Comparison of ENCODE assay signal across 13 cellular contexts in the genomic region with DNA sequence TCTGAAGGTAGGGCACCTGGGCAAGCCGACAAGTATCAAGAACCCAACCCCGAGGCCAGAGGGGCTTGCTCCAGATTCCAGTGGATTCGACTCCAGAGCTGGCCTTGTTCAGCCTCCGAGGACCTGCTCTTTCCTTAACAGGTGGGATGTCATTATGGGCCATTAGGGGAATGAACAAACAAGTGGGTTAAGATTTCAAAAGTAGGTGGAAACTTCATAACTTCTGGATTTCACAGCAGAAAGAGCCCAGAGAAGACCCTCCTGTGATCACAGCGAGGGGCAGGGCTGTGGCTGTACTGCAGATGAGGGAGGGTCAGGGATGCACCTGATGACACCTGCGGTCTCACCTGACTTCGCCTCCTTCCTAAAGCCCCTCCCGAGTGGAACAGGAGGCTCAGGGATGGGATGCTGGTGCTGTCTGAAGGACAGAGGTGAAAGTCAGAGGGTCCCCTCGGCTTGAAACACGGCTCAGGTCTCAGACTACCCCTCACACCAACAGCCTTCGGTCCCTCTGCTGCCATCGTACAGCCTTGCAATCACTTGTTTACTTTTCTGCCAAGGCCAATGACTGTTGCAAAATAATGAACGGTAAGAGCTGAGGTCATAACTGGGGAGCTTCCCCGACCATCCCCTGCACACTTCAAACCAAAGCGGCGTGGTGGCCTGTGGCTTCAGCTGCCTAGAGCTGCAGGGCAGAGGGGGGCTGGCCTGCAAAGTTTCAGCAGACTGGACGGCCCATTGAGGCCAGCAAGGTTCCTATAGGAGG. TPM values are rescaled to one million over a fixed set of nuclear protein-coding genes. Genes with fewer than 3 reads are reported as not detected.
DNase-seq lines count a peak whose midpoint lies in the region; ATAC-seq, FAIRE-seq and TF ChIP-seq lines count a peak whose summit lies in the region.
"Had no signal": no experiment of that assay in that cellular context is flagged by ENCODE, and none has a peak within 500 bp of the region (broad histone marks: within the 10 kb centered on the region; RNA-seq: fewer than 3 reads in every experiment).

No MANE protein-coding gene starts in this region.

- WGBS in K562 (ENCODE audit: insufficient coverage, low coverage, missing lambda C conversion rate) = 89% methylated on average over 16 of the region's 17 CpGs

- no peak overlapping the region for H3K9ac ChIP-seq in K562 (ENCODE audit: insufficient read depth in 1 of 2, low read depth in 2 of 2, low read length in 2 of 2)

- peaks cover 72% of the 10 kb centered on the region; the same call in 2 of the 3 replicates for H3K36me3 ChIP-seq in K562 (ENCODE audit: control insufficient read depth, insufficient read depth, low read length)
- H3K36me3 ChIP-seq: transverse colon had no signal

- H3K4me1 ChIP-seq in K562 (replicated peaks in 1 of 2; ENCODE audit: control insufficient read depth in 2 of 2, insufficient read depth in 2 of 2, low read length in 2 of 2) = peaks cover 17 to 42% of the 10 kb centered on the region in 2 experiments; a peak in 4 of 5 replicates

- TF ChIP-seq CTCF in K562 (IDR thresholded peaks at IDR 0.05 in 2 of 3, conservative IDR thresholded peaks at IDR 0.05 in 1 of 3; ENCODE audit: insufficient read depth in 2 of 3, low read depth in 1 of 3, low read length in 3 of 3) = no peak

- no peak for FAIRE-seq in K562 (lab: Jason Lieb, UNC)

- no peak overlapping the region for H3K4me2 ChIP-seq in K562 (ENCODE audit: insufficient read depth, low read length)
- H3K4me2 ChIP-seq: GM23338 had no signal

- BruUV-seq in K562 (replicated peaks; lab: Mats Ljungman, UMichigan) = no TSS peak

- H3K27me3 ChIP-seq in K562 (ENCODE audit: control insufficient read depth in 2 of 2, insufficient read depth in 2 of 2, low read length in 2 of 2) = no peaks in the 10 kb centered on the region
- H3K27me3 ChIP-seq: transverse colon had no signal

- TF ChIP-seq POLR2A in K562 (conservative IDR thresholded peaks at IDR 0.05) = no peak

- H4K20me1 ChIP-seq in K562 (replicated peaks; ENCODE audit: control insufficient read depth, insufficient read depth, low read length) = peaks cover 13% of the 10 kb centered on the region

- POLR2A ChIA-PET in K562 (lab: Yijun Ruan, JAX) = interaction anchor here (1.0 to 1.7 kb wide), 5 partner anchors 10 to 38 kb away, joined by 3 to 5 read pairs (median 4); a partner anchor contains a TSS

- TF ChIP-seq RAD21 in K562 (CRISPR knock-in tag; conservative IDR thresholded peaks at IDR 0.05 in 1 of 2, IDR thresholded peaks at IDR 0.05 in 1 of 2) = no peak

- CTCF ChIA-PET in K562 (lab: Yijun Ruan, JAX; ENCODE audit: low intra/inter-chr PET ratio) = no interaction called here

- in situ Hi-C loops in K562 (cut with MboI) = loop anchor here (5.0 kb wide), 1 partner anchor 73 kb away; a partner anchor contains a TSS

- H3K79me2 ChIP-seq in K562 (ENCODE audit: control insufficient read depth, insufficient read depth, low read length) = peaks cover 93% of the 10 kb centered on the region

- TF ChIP-seq EP300 in K562 (IDR thresholded peaks at IDR 0.05; ENCODE audit: low read length) = no peak

- DNase-seq in DMS53 treated with DMSO at 0.1 percent for 48 hours (lab: John Stamatoyannopoulos, UW; ENCODE audit: unreplicated experiment) = peak; percentile 42
- DNase-seq in NCI-H2107 (lab: John Stamatoyannopoulos, UW) = peak; percentile 27
- no peak for DNase-seq in K562 (ENCODE audit: extremely low read depth in 1 of 4, low spot score in 3 of 4)
- DNase-seq in posterior vena cava (ENCODE audit: low spot score) = peak; percentile 78
- DNase-seq: activated CD4-positive, alpha-beta T cell treated with anti-CD3 and anti-CD28 coated beads, Interleukin-2, amount 50 U/mL, for 1 hour; amniotic stem cell; NCI-H1048; stimulated activated CD4-positive, alpha-beta T cell treated with anti-CD3 and anti-CD28 coated beads, Interleukin-4, amount 100 ng/mL, for 1 hour; transverse colon had no signal

- H3K4me3 ChIP-seq in K562 = no peak overlapping the region
- H3K4me3 ChIP-seq: GM23338, transverse colon had no signal

- H3K9me1 ChIP-seq in K562 (ENCODE audit: control insufficient read depth, insufficient read depth, low read length) = no peaks in the 10 kb centered on the region

- ATAC-seq in K562 = no peak
- ATAC-seq in GM19035 (IDR thresholded peaks at IDR 0.05; ENCODE audit: unreplicated experiment) = no peak
- ATAC-seq in HG02973 (IDR thresholded peaks at IDR 0.05; ENCODE audit: unreplicated experiment) = no peak
- ATAC-seq in GM21576 (IDR thresholded peaks at IDR 0.05; ENCODE audit: unreplicated experiment) = no peak
- ATAC-seq: GM23338 had no signal

- intact Hi-C loops in K562 (cut with micrococcal nuclease) (no loop called here), posterior vena cava (cut with DNase I) (no loop called here)

- 0 out of 3 replicates have a peak overlapping the region, but pooled peaks have one; percentile 13 for H3K27ac ChIP-seq in K562 (ENCODE audit: extremely low read depth, low read depth, low read length)
- H3K27ac ChIP-seq: transverse colon had no signal

- H2AFZ ChIP-seq in K562 (ENCODE audit: low read depth, low read length) = no peak overlapping the region
- H2AFZ ChIP-seq: GM23338 had no signal

- H3K9me3 ChIP-seq in K562 (replicated peaks; ENCODE audit: control insufficient read depth, insufficient read depth, low read depth, low read length) = peaks cover 9% of the 10 kb centered on the region; the same call in 1 of the 2 replicates
- H3K9me3 ChIP-seq: transverse colon had no signal

TF ChIP-seq in K562, 482 proteins besides CTCF, POLR2A, EP300 and RAD21 (continues in another document):
- TF ChIP-seq TSC22D4 (tag; IDR thresholded peaks at IDR 0.05) (no peak), CCNT2 (IDR thresholded peaks at IDR 0.05; ENCODE audit: borderline replicate concordance, extremely low read depth, insufficient read length, low read depth, low read length) (no peak)

RNA-seq across cellular contexts. Expression of a gene that starts 5.5 kb away (rescaled TPM):
- 70.0 and 135 TPM in 2 replicates for total RNA-seq in K562 (2011; cell fraction: chromatin; rRNA removed; ENCODE audit: low replicate concordance)
- 74.5 and 92.1 TPM in 2 replicates for total RNA-seq in K562 (2011; cell fraction: nucleolus; rRNA removed)
- total RNA-seq in K562 (2011; cell fraction: nucleoplasm; rRNA removed) = 76.8 and 107 TPM in 2 replicates
- total RNA-seq in K562 (2014; rRNA removed) = 173 and 213 TPM in 2 replicates
- total RNA-seq in K562 (2014; rRNA removed; fragmentation: Illumina TruSeq; extraction: Trizol) = 32.6 and 38.7 TPM in 2 replicates
- total RNA-seq in K562 (2015; rRNA removed; fragmentation: Illumina TruSeq; extraction: Trizol) = 48.4 and 56.1 TPM in 2 replicates
- total RNA-seq in K562 (2021) = 123 and 150 TPM in 2 replicates
- 79.3 and 88.9 TPM in 2 replicates for polyA plus RNA-seq in K562 (2011; rRNA removed)
- 175 and 283 TPM in 2 replicates for polyA plus RNA-seq in K562 (2011; cell fraction: cytosol; rRNA removed)
- polyA plus RNA-seq in K562 (2011; cell fraction: nucleus; rRNA removed) = 85.0 and 101 TPM in 2 replicates
- 96.6 and 100 TPM in 2 replicates for polyA plus RNA-seq in K562 (2012)
- 49.0 and 66.3 TPM in 2 replicates for polyA plus RNA-seq in K562 (2014; fragmentation: Illumina TruSeq; extraction: Trizol)
- 10 to 100 TPM; 41.5 to 81.1 TPM for polyA plus RNA-seq in K562 (2014; fragmentation: Nextera tagmentation; extraction: Ambion mirVana)
- polyA plus RNA-seq in K562 (2014; rRNA removed) = 243 and 273 TPM in 2 replicates
- 10.6 and 11.8 TPM in 2 replicates for polyA minus RNA-seq in K562 (2011; rRNA and poly(A)+ RNA removed)
- polyA minus RNA-seq in K562 (2011; cell fraction: cytosol; rRNA and poly(A)+ RNA removed) = 19.8 and 22.7 TPM in 2 replicates
- 10.8 and 13.7 TPM in 2 replicates for polyA minus RNA-seq in K562 (2011; cell fraction: nucleus; rRNA and poly(A)+ RNA removed)
- 10 to 100 TPM; 25.3 to 28.8 TPM for total RNA-seq in posterior vena cava

RNA-seq across cellular contexts. Expression of a gene that starts 26.0 kb away (rescaled TPM):
- 1.2 and 9.8 TPM in 2 replicates for total RNA-seq in K562 (2011; cell fraction: chromatin; rRNA removed; ENCODE audit: low replicate concordance)
- 10.1 and 15.2 TPM in 2 replicates for total RNA-seq in K562 (2011; cell fraction: nucleolus; rRNA removed)
- 3.7 and 5.7 TPM in 2 replicates for total RNA-seq in K562 (2011; cell fraction: nucleoplasm; rRNA removed)
- total RNA-seq in K562 (2014; rRNA removed) (1.7 and 2.2 TPM in 2 replicates), K562 (2014; rRNA removed; fragmentation: Illumina TruSeq; extraction: Trizol) (0.06 and 0.07 TPM in 2 replicates), K562 (2015; rRNA removed; fragmentation: Illumina TruSeq; extraction: Trizol) (0.51 and 1.1 TPM in 2 replicates), K562 (2021) (2.4 and 2.5 TPM in 2 replicates), posterior vena cava (10 to 100 TPM; 67.1 to 89.3 TPM)
- polyA plus RNA-seq in K562 (2011; rRNA removed) (0.31 and 1.2 TPM in 2 replicates), K562 (2014; fragmentation: Illumina TruSeq; extraction: Trizol) (0.16 and 0.42 TPM in 2 replicates), K562 (2014; fragmentation: Nextera tagmentation; extraction: Ambion mirVana) (under 1 TPM in 1 of 2 experiments, not detected in 1; 0.01 TPM), K562 (2014; rRNA removed) (0.78 and 0.90 TPM in 2 replicates)
- 0.78 and 3.2 TPM in 2 replicates for polyA plus RNA-seq in K562 (2011; cell fraction: cytosol; rRNA removed)
- polyA plus RNA-seq in K562 (2011; cell fraction: nucleus; rRNA removed) = 1.2 and 2.6 TPM in 2 replicates
- polyA plus RNA-seq in K562 (2012) = 2.9 and 6.1 TPM in 2 replicates
- polyA minus RNA-seq in K562 (2011; rRNA and poly(A)+ RNA removed) = 0.56 and 0.63 TPM in 2 replicates
- 1.1 and 2.8 TPM in 2 replicates for polyA minus RNA-seq in K562 (2011; cell fraction: cytosol; rRNA and poly(A)+ RNA removed)
- 3.4 and 6.3 TPM in 2 replicates for polyA minus RNA-seq in K562 (2011; cell fraction: nucleus; rRNA and poly(A)+ RNA removed)

RNA-seq across cellular contexts. Expression of a gene that starts 29.8 kb away (rescaled TPM):
- total RNA-seq in K562 (2011; cell fraction: chromatin; rRNA removed; ENCODE audit: low replicate concordance) = 2.1 and 6.1 TPM in 2 replicates
- total RNA-seq in K562 (2011; cell fraction: nucleolus; rRNA removed) = 3.8 and 4.2 TPM in 2 replicates
- 2.9 and 3.6 TPM in 2 replicates for total RNA-seq in K562 (2011; cell fraction: nucleoplasm; rRNA removed)
- total RNA-seq in K562 (2014; rRNA removed) (0.91 and 1.4 TPM in 2 replicates), K562 (2014; rRNA removed; fragmentation: Illumina TruSeq; extraction: Trizol) (0.10 and 0.11 TPM in 2 replicates), K562 (2015; rRNA removed; fragmentation: Illumina TruSeq; extraction: Trizol) (0.33 and 0.68 TPM in 2 replicates), K562 (2021) (7.6 and 9.0 TPM in 2 replicates), posterior vena cava (10 to 100 TPM; 35.6 to 49.0 TPM)
- polyA plus RNA-seq in K562 (2011; rRNA removed) (0.57 and 1.0 TPM in 2 replicates), K562 (2014; fragmentation: Illumina TruSeq; extraction: Trizol) (2.2 and 5.8 TPM in 2 replicates), K562 (2014; fragmentation: Nextera tagmentation; extraction: Ambion mirVana) (under 1 TPM; 0.10 to 0.25 TPM), K562 (2014; rRNA removed) (2.3 and 2.9 TPM in 2 replicates)
- polyA plus RNA-seq in K562 (2011; cell fraction: cytosol; rRNA removed) = 1.0 and 2.2 TPM in 2 replicates
- polyA plus RNA-seq in K562 (2011; cell fraction: nucleus; rRNA removed) = 2.8 and 4.9 TPM in 2 replicates
- polyA plus RNA-seq in K562 (2012) = 6.8 and 7.9 TPM in 2 replicates
- polyA minus RNA-seq in K562 (2011; rRNA and poly(A)+ RNA removed) = 0.27 and 0.32 TPM in 2 replicates
- polyA minus RNA-seq in K562 (2011; cell fraction: cytosol; rRNA and poly(A)+ RNA removed) = 3.3 and 4.6 TPM in 2 replicates
- 1.00 and 1.1 TPM in 2 replicates for polyA minus RNA-seq in K562 (2011; cell fraction: nucleus; rRNA and poly(A)+ RNA removed)

Comparison
In these comparisons a context has a peak if more than half of its experiments do, and no peak if none do; other contexts are left out.
1. DNase-seq: peak in DMS53 treated with DMSO at 0.1 percent for 48 hours (single experiment), NCI-H2107 (single experiment) and posterior vena cava (single experiment); none in K562 (0 of 4).
2. RNA of a gene that starts 26.0 kb away (total RNA-seq): 67.1 to 89.3 TPM in posterior vena cava; 0.06 to 15.2 TPM in K562; every median in the first group is over 4 times any median in the second.